Comparison of ENCODE assay signal across 1 cellular context in genomic region chr22:28187612-28188011, GRCh38.
TF ChIP-seq lines count a peak whose summit lies in the region.

No MANE protein-coding gene starts in this region.

TF ChIP-seq in GM23338, 12 proteins besides CTCF, POLR2A, EP300 and RAD21:
- TF ChIP-seq REST (IDR thresholded peaks at IDR 0.05; ENCODE audit: unreplicated experiment) = no peak
- TF ChIP-seq, protein P1, sequence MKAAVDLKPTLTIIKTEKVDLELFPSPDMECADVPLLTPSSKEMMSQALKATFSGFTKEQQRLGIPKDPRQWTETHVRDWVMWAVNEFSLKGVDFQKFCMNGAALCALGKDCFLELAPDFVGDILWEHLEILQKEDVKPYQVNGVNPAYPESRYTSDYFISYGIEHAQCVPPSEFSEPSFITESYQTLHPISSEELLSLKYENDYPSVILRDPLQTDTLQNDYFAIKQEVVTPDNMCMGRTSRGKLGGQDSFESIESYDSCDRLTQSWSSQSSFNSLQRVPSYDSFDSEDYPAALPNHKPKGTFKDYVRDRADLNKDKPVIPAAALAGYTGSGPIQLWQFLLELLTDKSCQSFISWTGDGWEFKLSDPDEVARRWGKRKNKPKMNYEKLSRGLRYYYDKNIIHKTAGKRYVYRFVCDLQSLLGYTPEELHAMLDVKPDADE (IDR thresholded peaks at IDR 0.05) = no peak
